In the genomic region with DNA sequence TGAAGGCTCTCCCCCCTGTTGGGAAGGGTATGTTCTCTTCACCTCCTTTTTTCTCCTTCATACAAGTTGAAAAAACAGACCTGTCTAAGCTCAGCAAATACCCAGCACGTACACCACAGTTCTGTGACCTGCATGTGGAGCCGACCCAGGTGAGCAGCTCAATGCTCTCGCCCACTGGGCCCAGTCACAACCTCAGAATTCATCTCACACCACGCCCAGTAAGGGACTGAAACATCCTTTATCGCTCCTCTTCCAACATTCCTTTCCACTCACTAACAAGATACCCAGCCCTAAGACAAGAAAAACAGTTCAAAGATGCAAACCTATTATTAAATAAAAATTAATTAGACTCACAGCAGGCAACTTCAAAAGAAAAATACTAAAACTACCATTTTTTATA, we compare ENCODE assay signal across 29 cellular contexts.
DNase-seq lines count a peak whose midpoint lies in the region; ATAC-seq and TF ChIP-seq lines count a peak whose summit lies in the region.
"Had no signal": no experiment of that assay in that cellular context is flagged by ENCODE, and none has a peak within 500 bp of the region (broad histone marks: within the 10 kb centered on the region; RNA-seq: fewer than 3 reads in every experiment).

No MANE protein-coding gene starts in this region.

- no peak overlapping the region for H2BK5ac ChIP-seq in trophoblast cell (ENCODE audit: low read depth, low read length, poor library complexity)

- H3K9ac ChIP-seq in PC-3 (ENCODE audit: low read length) (no peak overlapping the region), trophoblast cell (ENCODE audit: low read length) (no peak overlapping the region)

- POLR2A ChIA-PET in PC-3 (lab: Charles Lee; ENCODE audit: unreplicated experiment): no interaction called here

- H3K23ac ChIP-seq in trophoblast cell (ENCODE audit: low read length): no peak overlapping the region

- no peak overlapping the region for H3K4ac ChIP-seq in trophoblast cell (ENCODE audit: low read depth, low read length)

- DNase-seq in EL (peak; percentile 28), PC-3 (peak; percentile 75), glomerular visceral epithelial cell (ENCODE audit: extremely low spot score) (peak; percentile 57), trophoblast cell (peak; percentile 86 to 91), NCI-H510A treated with DMSO at 0.1 percent for 48 hours (lab: John Stamatoyannopoulos, UW) (no peak)
- DNase-seq: ACHN; activated CD4-positive, alpha-beta memory T cell treated with anti-CD3 and anti-CD28 coated beads for 36 hours; activated CD4-positive, alpha-beta T cell treated with anti-CD3 and anti-CD28 coated beads for 1 hour; activated CD8-positive, alpha-beta memory T cell treated with anti-CD3 and anti-CD28 coated beads, Interleukin-2, amount 50 U/mL, for 4 hours; activated naive CD4-positive, alpha-beta T cell treated with anti-CD3 and anti-CD28 coated beads for 36 hours; DMS 273 treated with DMSO at 0.1 percent for 48 hours; H9; KBM-7; left cardiac atrium; MG63; NCI-H1105; NCI-H187 treated with DMSO at 0.1 percent for 48 hours; NCI-H2171; NCI-H524 treated with DMSO at 0.1 percent for 48 hours; NK-92 treated with Interleukin-12 subunit alpha and Interleukin-12 subunit beta, amount 100 ng/mL, for 24 hours; ovary; PC-9; retina; SHP77; stimulated activated naive CD4-positive, alpha-beta T cell treated with Interleukin-2 at 50 U/mL for 16 hours had no signal

- H3K4me2 ChIP-seq in PC-3 (ENCODE audit: low read length) (peak overlapping the region; percentile 53), trophoblast cell (ENCODE audit: low read length) (no peak overlapping the region)
- H3K4me2 ChIP-seq: PC-9 had no signal

- WGBS in trophoblast cell (ENCODE audit: extremely low coverage, insufficient coverage, insufficient read length): 100% methylated on average over 1 of the region's 5 CpGs

- no peak overlapping the region for H4K91ac ChIP-seq in trophoblast cell (ENCODE audit: low read depth, low read length)

- H3K14ac ChIP-seq in trophoblast cell (ENCODE audit: low read length): no peak overlapping the region

- H3K18ac ChIP-seq in trophoblast cell (ENCODE audit: low read length): no peak overlapping the region

- H3K79me1 ChIP-seq in trophoblast cell (ENCODE audit: low read length): peaks cover 3% of the 10 kb centered on the region

- no peak overlapping the region for H2AFZ ChIP-seq in PC-3 (ENCODE audit: low read length)
- no peak overlapping the region for H2AFZ ChIP-seq in trophoblast cell (ENCODE audit: insufficient read depth, low read length, poor library complexity)
- H2AFZ ChIP-seq: PC-9 had no signal

- H3K27me3 ChIP-seq in PC-3 (ENCODE audit: low read length): no peaks in the 10 kb centered on the region
- no peaks in the 10 kb centered on the region for H3K27me3 ChIP-seq in trophoblast cell (ENCODE audit: insufficient read depth, low read length)
- H3K27me3 ChIP-seq: esophagus muscularis mucosa, MG63, ovary had no signal

- no peaks in the 10 kb centered on the region for H3F3A ChIP-seq in PC-3 (ENCODE audit: low read length, unreplicated experiment)

- no peaks in the 10 kb centered on the region for H3K79me2 ChIP-seq in PC-3 (ENCODE audit: low read length)
- H3K79me2 ChIP-seq in trophoblast cell (ENCODE audit: control insufficient read depth, insufficient read depth, low read length, poor library complexity): no peaks in the 10 kb centered on the region

- H3K36me3 ChIP-seq in PC-3 (ENCODE audit: low read depth, low read length): no peaks in the 10 kb centered on the region
- no peaks in the 10 kb centered on the region for H3K36me3 ChIP-seq in trophoblast cell (ENCODE audit: control insufficient read depth in 1 of 2, insufficient read depth in 2 of 2, low read length in 2 of 2)
- H3K36me3 ChIP-seq: esophagus muscularis mucosa, MG63, ovary had no signal

- CTCF ChIA-PET in PC-3 (lab: Charles Lee): no interaction called here

- BruUV-seq in PC-3 (replicated peaks; lab: Mats Ljungman, UMichigan): no TSS peak

- H2AK5ac ChIP-seq in trophoblast cell (ENCODE audit: low read length): no peak overlapping the region

- H3K27ac ChIP-seq in PC-3 (ENCODE audit: low read length): no peak overlapping the region
- H3K27ac ChIP-seq in trophoblast cell (ENCODE audit: low read depth, low read length): no peak overlapping the region
- H3K27ac ChIP-seq: ovary, PC-9 had no signal

- H4K8ac ChIP-seq in trophoblast cell (ENCODE audit: low read depth, low read length): no peak overlapping the region

- intact Hi-C loops in PC-3 (cut with micrococcal nuclease): no loop called here

- H4K12ac ChIP-seq in trophoblast cell (ENCODE audit: low read depth, low read length): no peak overlapping the region

- H2BK12ac ChIP-seq in trophoblast cell (ENCODE audit: low read length): no peak overlapping the region

- H2BK120ac ChIP-seq in trophoblast cell (ENCODE audit: insufficient read depth, low read length, poor library complexity): no peak overlapping the region

- ATAC-seq in PC-3: peak; percentile 70
- ATAC-seq in HG03280 (IDR thresholded peaks at IDR 0.05; ENCODE audit: unreplicated experiment): no peak
- ATAC-seq in GM18517 (IDR thresholded peaks at IDR 0.05; ENCODE audit: unreplicated experiment): no peak

- H3K9me3 ChIP-seq in PC-3 (ENCODE audit: low read length) (no peaks in the 10 kb centered on the region), trophoblast cell (ENCODE audit: insufficient read depth, low read depth, low read length) (no peaks in the 10 kb centered on the region)
- H3K9me3 ChIP-seq: esophagus muscularis mucosa, MG63, ovary had no signal

- no peaks in the 10 kb centered on the region for H3K9me2 ChIP-seq in PC-3 (replicated peaks; ENCODE audit: low read length)

- peaks cover 13% of the 10 kb centered on the region for H3K4me1 ChIP-seq in PC-3 (ENCODE audit: insufficient read depth, low read length)
- peaks cover 2 to 5% of the 10 kb centered on the region in 2 experiments for H3K4me1 ChIP-seq in trophoblast cell (ENCODE audit: control insufficient read depth in 1 of 2, insufficient read depth in 2 of 2, low read length in 2 of 2)

- H4K20me1 ChIP-seq in PC-3 (ENCODE audit: low read length): no peaks in the 10 kb centered on the region

- TF ChIP-seq CTCF in PC-3 (conservative IDR thresholded peaks at IDR 0.05; ENCODE audit: low read depth, low read length): no peak

- H3K4me3 ChIP-seq in PC-3 (ENCODE audit: low read length) (no peak overlapping the region), trophoblast cell (ENCODE audit: low read depth, low read length) (no peak overlapping the region)
- H3K4me3 ChIP-seq: MG63, ovary, PC-9, skin epidermis had no signal
